In genomic region chr1:201602413-201603265, GRCh38 we compare ENCODE assay signal across 11 cellular contexts.
DNase-seq lines count a peak whose midpoint lies in the region; ATAC-seq and TF ChIP-seq lines count a peak whose summit lies in the region.
"Had no signal": no experiment of that assay in that cellular context is flagged by ENCODE, and none has a peak within 500 bp of the region (broad histone marks: within the 10 kb centered on the region; RNA-seq: fewer than 3 reads in every experiment).

No MANE protein-coding gene starts in this region.

- TF ChIP-seq CTCF in RWPE1 (conservative IDR thresholded peaks at IDR 0.05; ENCODE audit: low read depth): no peak
- TF ChIP-seq CTCF in fibroblast of lung (conservative IDR thresholded peaks at IDR 0.05 in 1 of 2, IDR thresholded peaks at IDR 0.05 in 1 of 2; ENCODE audit: low read depth in 1 of 2, low read length in 2 of 2): no peak
- no peak for TF ChIP-seq CTCF in GM23338 (conservative IDR thresholded peaks at IDR 0.05; ENCODE audit: low read depth in 2 of 2)

- no peaks in the 10 kb centered on the region for H3K9me3 Mint-ChIP-seq in GM23338

- H3K27me3 Mint-ChIP-seq in GM23338 (ENCODE audit: insufficient read depth, low read depth, poor library complexity): peaks cover 18% of the 10 kb centered on the region

- peak overlapping the region; percentile 27 for H3K4me2 ChIP-seq in fibroblast of lung (ENCODE audit: extremely low read depth, insufficient read depth, low read length)
- H3K4me2 ChIP-seq in GM23338: no peak overlapping the region

- H3K36me3 ChIP-seq in fibroblast of lung (ENCODE audit: control insufficient read depth, insufficient read depth, low read length) (peaks cover under 1% of the 10 kb centered on the region), GM23338 (ENCODE audit: insufficient read depth) (no peaks in the 10 kb centered on the region)
- H3K36me3 ChIP-seq: colonic mucosa had no signal

- H3K9me3 ChIP-seq in fibroblast of lung (ENCODE audit: control insufficient read depth, insufficient read depth, low read depth, low read length): no peaks in the 10 kb centered on the region
- H3K9me3 ChIP-seq: colonic mucosa, testis had no signal

- no peak overlapping the region for H3K4me3 ChIP-seq in fibroblast of lung (replicated peaks in 1 of 4; ENCODE audit: control extremely low read depth in 1 of 4, insufficient read depth in 1 of 4, low read depth in 3 of 4, low read length in 4 of 4)
- H3K4me3 ChIP-seq in GM23338: no peak overlapping the region
- H3K4me3 ChIP-seq: colonic mucosa, testis had no signal

- H3K4me3 Mint-ChIP-seq in GM23338: no peak overlapping the region

- H3F3A ChIP-seq in GM23338 (replicated peaks; ENCODE audit: low read depth): no peaks in the 10 kb centered on the region

- no peak overlapping the region for H3K9ac ChIP-seq in fibroblast of lung (ENCODE audit: insufficient read depth, low read length)

- DNase-seq in DMS53 (lab: John Stamatoyannopoulos, UW): peak; percentile 88
- peak; percentile 53 for DNase-seq in RWPE1 (ENCODE audit: low spot score)
- peak; percentile 81 to 99 for DNase-seq in fibroblast of lung (ENCODE audit: low read depth in 2 of 2)
- DNase-seq in posterior vena cava (ENCODE audit: low spot score): peak; percentile 37
- no peak for DNase-seq in GM23338 (ENCODE audit: low spot score)
- no peak for DNase-seq in left colon
- DNase-seq in NCI-H2081 treated with DMSO at 0.1 percent for 48 hours (lab: John Stamatoyannopoulos, UW): no peak
- DNase-seq: colonic mucosa, NCI-H1092 treated with DMSO at 0.1 percent for 48 hours, testis had no signal

- POLR2A ChIA-PET in RWPE1 (lab: Yijun Ruan, JAX; ENCODE audit: low non-redundant PET): no interaction called here

- H3K27ac Mint-ChIP-seq in GM23338: no peak overlapping the region

- intact Hi-C loops in posterior vena cava (cut with DNase I): no loop called here
- intact Hi-C loops in left colon (cut with DNase I, micrococcal nuclease): no loop called here

- H4K20me1 ChIP-seq in fibroblast of lung (ENCODE audit: control insufficient read depth, extremely low read depth, insufficient read depth, low read length): no peaks in the 10 kb centered on the region
- H4K20me1 ChIP-seq in GM23338 (replicated peaks; ENCODE audit: insufficient read depth): no peaks in the 10 kb centered on the region

- H2AFZ ChIP-seq in fibroblast of lung (ENCODE audit: low read length): no peak overlapping the region
- H2AFZ ChIP-seq in GM23338: no peak overlapping the region

- peaks cover 20% of the 10 kb centered on the region for H3K4me1 ChIP-seq in fibroblast of lung (ENCODE audit: control insufficient read depth, extremely low read depth, insufficient read depth, low read length)
- H3K4me1 ChIP-seq in GM23338 (ENCODE audit: insufficient read depth): no peaks in the 10 kb centered on the region
- H3K4me1 ChIP-seq: colonic mucosa had no signal

- H3K27me3 ChIP-seq in fibroblast of lung (ENCODE audit: control insufficient read depth, insufficient read depth, low read length): no peaks in the 10 kb centered on the region
- no peaks in the 10 kb centered on the region for H3K27me3 ChIP-seq in GM23338 (ENCODE audit: insufficient read depth)
- H3K27me3 ChIP-seq: colonic mucosa, testis had no signal

- H3K36me3 Mint-ChIP-seq in GM23338 (ENCODE audit: low read depth): no peaks in the 10 kb centered on the region

- CTCF ChIA-PET in RWPE1 (lab: Yijun Ruan, JAX): interaction anchor here (0.6 to 1.1 kb wide), 4 partner anchors 23 to 217 kb away, joined by 3 read pairs; no protein-coding TSS in a partner anchor

- H3K9me2 ChIP-seq in GM23338 (ENCODE audit: insufficient read depth): no peaks in the 10 kb centered on the region

- H3K27ac ChIP-seq in RWPE1 (peak overlapping the region; percentile 89), fibroblast of lung (ENCODE audit: insufficient read depth, low read length) (peak overlapping the region; percentile 26), GM23338 (ENCODE audit: low read depth) (no peak overlapping the region)
- H3K27ac ChIP-seq: colonic mucosa, testis had no signal

- H3K4me1 Mint-ChIP-seq in GM23338: no peaks in the 10 kb centered on the region; the same call in 2 of the 3 replicates

- peaks cover 4% of the 10 kb centered on the region for H3K79me2 ChIP-seq in fibroblast of lung (ENCODE audit: control insufficient read depth, insufficient read depth, low read length)
- H3K79me2 ChIP-seq in GM23338 (replicated peaks; ENCODE audit: insufficient read depth): no peaks in the 10 kb centered on the region

- ATAC-seq in GM23338 (no peak), left colon (no peak), HG02981 (IDR thresholded peaks at IDR 0.05; ENCODE audit: unreplicated experiment) (no peak)

TF ChIP-seq in GM23338, 12 proteins besides CTCF, POLR2A, EP300 and RAD21 (continues in another document):
- TF ChIP-seq EZH2 (IDR thresholded peaks at IDR 0.05; ENCODE audit: low read depth, unreplicated experiment) (no peak), POLR2AphosphoS5 (IDR thresholded peaks at IDR 0.05; ENCODE audit: low read depth) (no peak), ZNF114 (CRISPR knock-in tag; IDR thresholded peaks at IDR 0.05) (no peak), CREB1 (CRISPR knock-in tag; IDR thresholded peaks at IDR 0.05; ENCODE audit: low read depth) (no peak), ZNF331 (CRISPR knock-in tag; IDR thresholded peaks at IDR 0.05; ENCODE audit: low read depth) (no peak), STAT1 (IDR thresholded peaks at IDR 0.05; ENCODE audit: unreplicated experiment) (no peak), REST (IDR thresholded peaks at IDR 0.05; ENCODE audit: unreplicated experiment) (no peak), EZH2phosphoT487 (IDR thresholded peaks at IDR 0.05; ENCODE audit: unreplicated experiment) (no peak)

Comparison
In these comparisons a context has a peak if more than half of its experiments do, and no peak if none do; other contexts are left out.
1. DNase-seq: peak in DMS53 (single experiment), RWPE1 (single experiment), fibroblast of lung (2 of 2) and posterior vena cava (single experiment); none in GM23338 (single experiment), left colon (0 of 2) and NCI-H2081 treated with DMSO at 0.1 percent for 48 hours (single experiment).